ENCODE assay signal across 9 cellular contexts in genomic region chr21:41953249-41953830, GRCh38. TPM values are rescaled to one million over a fixed set of nuclear protein-coding genes. Genes with fewer than 3 reads are reported as not detected.
A peak's percentile ranks its signal among the peaks of the same experiment; 100 is the strongest.
DNase-seq lines count a peak whose midpoint lies in the region; ATAC-seq, FAIRE-seq and TF ChIP-seq lines count a peak whose summit lies in the region.
"Had no signal": no experiment of that assay in that cellular context is flagged by ENCODE, and none has a peak within 500 bp of the region (broad histone marks: within the 10 kb centered on the region; RNA-seq: fewer than 3 reads in every experiment).

No MANE protein-coding gene starts in this region.

- no peaks in the 10 kb centered on the region for H3K9me2 ChIP-seq in PC-9 (ENCODE audit: insufficient read depth)

- BruUV-seq in PC-9 (replicated peaks; lab: Mats Ljungman, UMichigan): no TSS peak

- H2AFZ ChIP-seq in PC-9: peak overlapping the region; percentile 78
- peak overlapping the region; percentile 24 for H2AFZ ChIP-seq in neuron (ENCODE audit: low read depth, low read length)

- intact Hi-C loops in PC-9 (cut with micrococcal nuclease; ENCODE audit: unreplicated experiment) (no loop called here), esophagus muscularis mucosa (cut with DNase I) (loop anchor here (5.0 kb wide), 2 partner anchors 54 to 154 kb away; no protein-coding TSS in a partner anchor)

- CTCF ChIA-PET in A549 (lab: Yijun Ruan, JAX) (no interaction called here), PC-9 (lab: Charles Lee) (no interaction called here)

- POLR2A ChIA-PET in A549 (lab: Yijun Ruan, JAX) (no interaction called here), PC-9 (lab: Charles Lee; ENCODE audit: unreplicated experiment) (no interaction called here)

- peak overlapping the region; percentile 76 to 96 for H3K27ac ChIP-seq in A549
- H3K27ac ChIP-seq in PC-9: no peak overlapping the region
- H3K27ac ChIP-seq in esophagus muscularis mucosa (replicated peaks in 1 of 4): peak overlapping the region; percentile 62 to 82 (median 72)

- H3K9me3 ChIP-seq in A549 (no peaks in the 10 kb centered on the region), PC-9 (ENCODE audit: insufficient read depth, low read depth) (no peaks in the 10 kb centered on the region), esophagus muscularis mucosa (no peaks in the 10 kb centered on the region), neuron (ENCODE audit: low read length) (no peaks in the 10 kb centered on the region)

- TF ChIP-seq POLR2A in A549 (IDR thresholded peaks at IDR 0.05; ENCODE audit: low read length) (no peak), esophagus muscularis mucosa (IDR thresholded peaks at IDR 0.05; ENCODE audit: low read depth) (no peak)

- H3K27me3 ChIP-seq in PC-9 (ENCODE audit: insufficient read depth, low read depth): no peaks in the 10 kb centered on the region
- H3K27me3 ChIP-seq in esophagus muscularis mucosa: no peaks in the 10 kb centered on the region
- H3K27me3 ChIP-seq in neuron (ENCODE audit: insufficient read depth, low read length): no peaks in the 10 kb centered on the region

- no peak for FAIRE-seq in A549 (lab: Jason Lieb, UNC)
- FAIRE-seq: endometrium had no signal

- H4K20me1 ChIP-seq in PC-9 (ENCODE audit: insufficient read depth): no peaks in the 10 kb centered on the region

- H3K36me3 ChIP-seq in PC-9 (ENCODE audit: low read depth) (no peaks in the 10 kb centered on the region), esophagus muscularis mucosa (peaks cover 0 to 3% (median 0%) of the 10 kb centered on the region in 4 donors), neuron (ENCODE audit: insufficient read depth, low read length) (no peaks in the 10 kb centered on the region)

- no peak for TF ChIP-seq RAD21 in A549 (conservative IDR thresholded peaks at IDR 0.05 in 1 of 2, IDR thresholded peaks at IDR 0.05 in 1 of 2)

- peak overlapping the region; percentile 96 for H3K4me2 ChIP-seq in A549
- peak overlapping the region; percentile 84 for H3K4me2 ChIP-seq in PC-9

- TF ChIP-seq CTCF in A549 (IDR thresholded peaks at IDR 0.05): no peak
- TF ChIP-seq CTCF in PC-9 (conservative IDR thresholded peaks at IDR 0.05): no peak
- no peak for TF ChIP-seq CTCF in esophagus muscularis mucosa (IDR thresholded peaks at IDR 0.05)

- DNase-seq in A549 (ENCODE audit: low read depth in 1 of 2, low spot score in 1 of 2) (no peak), GM19238 (ENCODE audit: insufficient read length, low spot score) (peak; percentile 61), PC-9 (no peak), esophagus muscularis mucosa (ENCODE audit: extremely low spot score) (no peak), MV-4-11 (lab: John Stamatoyannopoulos, UW) (no peak), NCI-H1092 treated with DMSO at 0.1 percent for 48 hours (lab: John Stamatoyannopoulos, UW) (no peak), GDM1 (lab: John Stamatoyannopoulos, UW) (no peak)

- TF ChIP-seq EP300 in A549 (IDR thresholded peaks at IDR 0.05) (no peak), esophagus muscularis mucosa (IDR thresholded peaks at IDR 0.05) (no peak)

- H3F3A ChIP-seq in PC-9 (ENCODE audit: insufficient read depth, low read depth): peaks cover 30% of the 10 kb centered on the region

- H3K4me1 ChIP-seq in A549: peaks cover 33% of the 10 kb centered on the region
- peaks cover 54% of the 10 kb centered on the region for H3K4me1 ChIP-seq in PC-9 (replicated peaks; ENCODE audit: insufficient read depth)
- H3K4me1 ChIP-seq in esophagus muscularis mucosa: peaks cover 28 to 76% (median 58%) of the 10 kb centered on the region in 4 donors
- H3K4me1 ChIP-seq in neuron (ENCODE audit: insufficient read depth, low read length): peaks cover 2% of the 10 kb centered on the region

- no CpG with 5 or more reads among the region's 67 CpGs for WGBS in A549 (ENCODE audit: missing lambda C conversion rate)
- under 1% methylated on average over 34 of the region's 67 CpGs for WGBS in esophagus muscularis mucosa

- H3K79me2 ChIP-seq in PC-9 (ENCODE audit: low read depth): peaks cover 47% of the 10 kb centered on the region

- H3K4me3 ChIP-seq in A549 (peak overlapping the region; percentile 57), PC-9 (peak overlapping the region; percentile 84), esophagus muscularis mucosa (peak overlapping the region; percentile 74 to 93 (median 80)), neuron (ENCODE audit: low read length) (peak overlapping the region; percentile 57)

- ATAC-seq in A549: peak; percentile 19 to 37

TF ChIP-seq in A549, 52 proteins besides CTCF, POLR2A, EP300 and RAD21:
- no peak for TF ChIP-seq RARB (CRISPR knock-in tag; IDR thresholded peaks at IDR 0.05)
- no peak for TF ChIP-seq ZNF302 (CRISPR knock-in tag; IDR thresholded peaks at IDR 0.05)
- TF ChIP-seq PBX3 (IDR thresholded peaks at IDR 0.05): no peak
- TF ChIP-seq HDAC2 (IDR thresholded peaks at IDR 0.05): no peak
- TF ChIP-seq JUNB (IDR thresholded peaks at IDR 0.05): no peak
- TF ChIP-seq EHF (CRISPR knock-in tag; IDR thresholded peaks at IDR 0.05): no peak
- TF ChIP-seq CBX8 (IDR thresholded peaks at IDR 0.05): no peak
- TF ChIP-seq HEYL (CRISPR knock-in tag; IDR thresholded peaks at IDR 0.05): no peak
- no peak for TF ChIP-seq USF2 (IDR thresholded peaks at IDR 0.05)
- TF ChIP-seq ELK1 (IDR thresholded peaks at IDR 0.05; ENCODE audit: low read depth, low read length): no peak
- TF ChIP-seq HOXA7 (CRISPR knock-in tag; IDR thresholded peaks at IDR 0.05): no peak
- TF ChIP-seq KDM5A (IDR thresholded peaks at IDR 0.05): no peak
- TF ChIP-seq CBX2 (IDR thresholded peaks at IDR 0.05; ENCODE audit: borderline replicate concordance, low read depth): no peak
- TF ChIP-seq MAFK (IDR thresholded peaks at IDR 0.05; ENCODE audit: partially characterized antibody): no peak
- no peak for TF ChIP-seq EHMT2 (IDR thresholded peaks at IDR 0.05; ENCODE audit: low read depth)
- TF ChIP-seq HES2 (IDR thresholded peaks at IDR 0.05): no peak
- TF ChIP-seq HOXB5 (CRISPR knock-in tag; IDR thresholded peaks at IDR 0.05): no peak
- TF ChIP-seq TFCP2L1 (CRISPR knock-in tag; IDR thresholded peaks at IDR 0.05): no peak
- TF ChIP-seq KDM1A (IDR thresholded peaks at IDR 0.05; ENCODE audit: low read depth): no peak
- TF ChIP-seq HOXB13 (CRISPR knock-in tag; IDR thresholded peaks at IDR 0.05; ENCODE audit: low read depth): no peak

RNA-seq across cellular contexts. Expression of gene C2CD2, which starts 0.5 kb away (rescaled TPM):
- 13.5 and 17.4 TPM in 2 replicates for polyA plus RNA-seq in A549 (2011; rRNA removed)
- polyA plus RNA-seq in A549 (2012; cell fraction: cytosol; rRNA removed): 7.4 and 8.4 TPM in 2 replicates
- 11.6 and 13.8 TPM in 2 replicates for polyA plus RNA-seq in A549 (2012; cell fraction: nucleus; rRNA removed)
- 6.9 to 7.1 TPM (median 7.0 TPM) in 3 replicates for polyA plus RNA-seq in A549 (2017; fragmentation: RNase III; extraction: RNeasy Plus Mini Kit Qiagen cat#74134 plus additional on column Dnase treatment)
- 39.0 and 49.5 TPM in 2 replicates for polyA minus RNA-seq in A549 (2011; rRNA and poly(A)+ RNA removed)
- total RNA-seq in PC-9 (2021): 26.8 and 27.9 TPM in 2 replicates
- total RNA-seq in esophagus muscularis mucosa: 10 to 100 TPM; 11.6 to 25.3 (median 18.9) TPM

RNA-seq across cellular contexts. Expression of gene ZBTB21, which starts 56.8 kb away (rescaled TPM):
- polyA plus RNA-seq in A549 (2011; rRNA removed): 12.4 and 13.1 TPM in 2 replicates
- 2.9 and 3.1 TPM in 2 replicates for polyA plus RNA-seq in A549 (2012; cell fraction: cytosol; rRNA removed)
- 1.7 and 2.3 TPM in 2 replicates for polyA plus RNA-seq in A549 (2012; cell fraction: nucleus; rRNA removed)
- 5.4 to 5.7 TPM (median 5.4 TPM) in 3 replicates for polyA plus RNA-seq in A549 (2017; fragmentation: RNase III; extraction: RNeasy Plus Mini Kit Qiagen cat#74134 plus additional on column Dnase treatment)
- polyA minus RNA-seq in A549 (2011; rRNA and poly(A)+ RNA removed): 24.2 and 30.9 TPM in 2 replicates
- total RNA-seq in PC-9 (2021): 9.1 and 13.5 TPM in 2 replicates
- total RNA-seq in esophagus muscularis mucosa: 10 to 100 TPM in 1 of 4 donors, 1 to 10 TPM in 3; 5.9 to 15.1 (median 9.2) TPM
